In the genomic region with DNA sequence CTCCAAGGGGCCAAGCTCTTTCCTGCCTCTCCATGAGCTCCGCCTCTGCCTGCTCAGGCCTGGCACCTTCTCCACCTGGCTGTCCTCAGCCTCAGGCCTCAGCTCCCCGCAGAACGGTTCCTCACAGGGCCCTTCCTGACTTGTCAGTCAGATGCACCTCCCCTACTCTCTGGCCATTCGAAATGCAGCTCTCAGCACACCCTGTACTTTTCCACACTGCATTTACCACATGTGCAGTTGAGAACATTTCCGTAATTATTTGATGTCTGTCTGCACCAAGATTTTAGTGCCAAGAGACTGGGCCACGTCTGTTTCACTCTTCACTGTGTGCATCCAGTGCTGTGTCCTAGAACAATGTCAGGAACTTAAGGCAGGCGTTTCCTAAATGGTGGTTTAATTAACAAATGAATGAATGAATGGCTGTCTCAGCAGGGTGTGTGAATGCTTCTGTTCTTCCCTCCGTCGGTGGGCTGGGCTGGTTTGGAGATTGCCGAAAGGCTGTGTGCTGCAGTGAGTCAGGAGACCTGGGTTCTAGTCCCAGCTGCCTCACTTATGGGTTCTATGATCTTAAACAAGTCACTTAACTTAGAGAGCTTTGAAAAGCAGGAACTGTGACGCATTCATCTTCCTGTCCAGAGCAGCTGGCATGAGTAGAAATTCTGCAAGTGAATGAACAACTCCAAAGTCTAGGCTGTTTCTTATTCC, we compare ENCODE assay signal across 15 cellular contexts. TPM values are rescaled to one million over a fixed set of nuclear protein-coding genes. Genes with fewer than 3 reads are reported as not detected.
DNase-seq lines count a peak whose midpoint lies in the region; ATAC-seq, FAIRE-seq and TF ChIP-seq lines count a peak whose summit lies in the region.
"Had no signal": no experiment of that assay in that cellular context is flagged by ENCODE, and none has a peak within 500 bp of the region (broad histone marks: within the 10 kb centered on the region; RNA-seq: fewer than 3 reads in every experiment).

No MANE protein-coding gene starts in this region.

- no peaks in the 10 kb centered on the region for H3K9me3 ChIP-seq in H1 (ENCODE audit: insufficient read depth in 2 of 2, low read depth in 1 of 2, low read length in 1 of 2)
- H3K9me3 ChIP-seq in neural progenitor cell (ENCODE audit: low read depth): no peaks in the 10 kb centered on the region

- H3K18ac ChIP-seq in H1 (ENCODE audit: extremely low read depth, low read length): peak overlapping the region; percentile 98

- peak overlapping the region; percentile 73 for H3K27ac Mint-ChIP-seq in activated CD4-positive, alpha-beta T cell treated with anti-CD3 and anti-CD28 coated beads for 36 hours
- peak overlapping the region; percentile 85 for H3K27ac Mint-ChIP-seq in neural progenitor cell

- H4K20me1 ChIP-seq in H1 (replicated peaks in 1 of 2; ENCODE audit: control insufficient read depth in 1 of 2, insufficient read depth in 2 of 2, low read length in 2 of 2): no peaks in the 10 kb centered on the region
- H4K20me1 ChIP-seq in neural progenitor cell (ENCODE audit: low read depth): no peaks in the 10 kb centered on the region

- DNase-seq in activated CD4-positive, alpha-beta T cell treated with anti-CD3 and anti-CD28 coated beads for 36 hours: peak; percentile 25
- no peak for DNase-seq in activated CD4-positive, alpha-beta T cell treated with anti-CD3 and anti-CD28 coated beads for 4 hours
- DNase-seq in NCI-H187 (lab: John Stamatoyannopoulos, UW): peak; percentile 41 to 67
- peak in 1 of 2 experiments; percentile 84 for DNase-seq in H1 (ENCODE audit: low read depth in 1 of 2, low spot score in 2 of 2)
- DNase-seq in neural progenitor cell (ENCODE audit: low spot score): peak; percentile 74
- no peak for DNase-seq in DMS153 treated with DMSO at 0.1 percent for 48 hours (lab: John Stamatoyannopoulos, UW; ENCODE audit: unreplicated experiment)
- no peak for DNase-seq in stimulated activated CD4-positive, alpha-beta T cell treated with anti-CD3 and anti-CD28 coated beads, Interleukin-12 subunit alpha, Interleukin-12 subunit beta, amount 100 ng/mL, for 4 hours
- DNase-seq: cortex of kidney, GDM1, mammary epithelial cell, NCI-H2081 treated with DMSO at 0.1 percent for 48 hours had no signal

- peak overlapping the region; percentile 99 for H2BK20ac ChIP-seq in H1 (ENCODE audit: low read length)

- TF ChIP-seq RAD21 in H1 (IDR thresholded peaks at IDR 0.05 in 1 of 2, conservative IDR thresholded peaks at IDR 0.05 in 1 of 2; ENCODE audit: low read depth in 2 of 2, low read length in 2 of 2): no peak

- FAIRE-seq in H1 (lab: Jason Lieb, UNC): peak; percentile 97
- FAIRE-seq: HTR-8/SVneo had no signal

- H3K36me3 ChIP-seq in H1 (ENCODE audit: control insufficient read depth in 2 of 4, insufficient read depth in 4 of 4, low read length in 3 of 4) (no peaks in the 10 kb centered on the region), neural progenitor cell (no peaks in the 10 kb centered on the region)

- TF ChIP-seq CTCF in H1 (IDR thresholded peaks at IDR 0.05; ENCODE audit: control extremely low read depth in 1 of 3, insufficient read depth in 1 of 3, low read depth in 1 of 3, low read length in 3 of 3): no peak
- no peak for TF ChIP-seq CTCF in neural progenitor cell (IDR thresholded peaks at IDR 0.05)

- no peaks in the 10 kb centered on the region for H3K36me3 Mint-ChIP-seq in activated CD4-positive, alpha-beta T cell treated with anti-CD3 and anti-CD28 coated beads for 36 hours (ENCODE audit: low read depth)
- H3K36me3 Mint-ChIP-seq in neural progenitor cell: no peaks in the 10 kb centered on the region

- H3K23me2 ChIP-seq in H1 (ENCODE audit: low read depth, low read length): peaks cover 4% of the 10 kb centered on the region; the same call in 1 of the 2 replicates

- peak overlapping the region; percentile 88 for H2BK120ac ChIP-seq in H1 (replicated peaks; ENCODE audit: low read depth, low read length)

- no peak overlapping the region for H2AFZ ChIP-seq in H1 (ENCODE audit: low read length)
- peak overlapping the region; percentile 30 for H2AFZ ChIP-seq in neural progenitor cell (replicated peaks)

- peak overlapping the region; percentile 100 for H2BK12ac ChIP-seq in H1 (ENCODE audit: low read depth, low read length)

- H4K5ac ChIP-seq in H1 (ENCODE audit: insufficient read length, low read depth, low read length): peak overlapping the region; percentile 82

- H3K56ac ChIP-seq in H1 (replicated peaks; ENCODE audit: insufficient read length, low read depth, low read length): no peak overlapping the region

- CTCF ChIA-PET in activated CD4-positive, alpha-beta T cell treated with anti-CD3 and anti-CD28 coated beads for 36 hours (lab: Charles Lee): no interaction called here
- CTCF ChIA-PET in H1 (lab: Charles Lee; ENCODE audit: partially characterized antibody): interaction anchor here (0.9 to 13.5 kb wide), 5 partner anchors 8 to 47 kb away, joined by 3 to 116 read pairs (median 3); no protein-coding TSS in a partner anchor

- H3K27ac ChIP-seq in H1 (ENCODE audit: low read depth, low read length) (peak overlapping the region; percentile 70; the same call in 1 of the 2 replicates), neural progenitor cell (peak overlapping the region; percentile 66)
- H3K27ac ChIP-seq: VCaP had no signal

- TF ChIP-seq POLR2A in H1 (IDR thresholded peaks at IDR 0.05; ENCODE audit: control extremely low read depth in 1 of 2, low read depth in 2 of 2, low read length in 2 of 2): peak in 1 of 2 experiments; percentile 63; a peak in 1 of 3 replicates

- peak overlapping the region; percentile 74 to 78 for H3K4me2 ChIP-seq in H1 (ENCODE audit: insufficient read depth in 1 of 2, low read depth in 2 of 2, low read length in 2 of 2)
- H3K4me2 ChIP-seq in neural progenitor cell: peak overlapping the region; percentile 13

- H2AK5ac ChIP-seq in H1 (ENCODE audit: low read depth, low read length): peak overlapping the region; percentile 49; the same call in 1 of the 2 replicates

- H3F3A ChIP-seq in neural progenitor cell (ENCODE audit: low read depth): peaks cover 17% of the 10 kb centered on the region

- H3K4me3 ChIP-seq in H1 (ENCODE audit: extremely low read depth in 1 of 4, insufficient read depth in 2 of 4, low read depth in 3 of 4, low read length in 4 of 4) (peak overlapping the region in 3 of 4 experiments; percentile 10 to 38 (median 15); a peak in 3 of 8 replicates), neural progenitor cell (no peak overlapping the region)

- TF ChIP-seq EP300 in H1 (IDR thresholded peaks at IDR 0.05; ENCODE audit: borderline replicate concordance in 1 of 2, low read depth in 2 of 2, low read length in 2 of 2): peak in 1 of 2 experiments; percentile 87; a peak in 1 of 3 replicates

- peak overlapping the region in 1 of 4 experiments; percentile 42; a peak in 1 of 7 replicates for H3K9ac ChIP-seq in H1 (replicated peaks in 1 of 4; ENCODE audit: extremely low read depth in 1 of 4, low read depth in 3 of 4, low read length in 3 of 4)
- H3K9ac ChIP-seq in neural progenitor cell: no peak overlapping the region

- peak overlapping the region; percentile 97 for H4K91ac ChIP-seq in H1 (replicated peaks; ENCODE audit: insufficient read length, low read length)

- H3K4ac ChIP-seq in H1 (replicated peaks; ENCODE audit: insufficient read length, low read depth, low read length): no peak overlapping the region

- no peak overlapping the region for H3K4me3 Mint-ChIP-seq in activated CD4-positive, alpha-beta T cell treated with anti-CD3 and anti-CD28 coated beads for 36 hours
- no peak overlapping the region for H3K4me3 Mint-ChIP-seq in neural progenitor cell

- no peak for ATAC-seq in activated CD4-positive, alpha-beta T cell treated with anti-CD3 and anti-CD28 coated beads for 36 hours
- ATAC-seq in GM19452 (IDR thresholded peaks at IDR 0.05; ENCODE audit: unreplicated experiment): no peak

- H3K27me3 Mint-ChIP-seq in activated CD4-positive, alpha-beta T cell treated with anti-CD3 and anti-CD28 coated beads for 36 hours: peaks cover 16% of the 10 kb centered on the region
- peaks cover 17% of the 10 kb centered on the region for H3K27me3 Mint-ChIP-seq in neural progenitor cell (ENCODE audit: insufficient read depth, low read depth)

- intact Hi-C loops in activated CD4-positive, alpha-beta T cell treated with anti-CD3 and anti-CD28 coated beads for 36 hours (cut with DNase I, micrococcal nuclease): no loop called here

- no peaks in the 10 kb centered on the region; the same call in 1 of the 2 replicates for H3K79me1 ChIP-seq in H1 (ENCODE audit: low read depth, low read length)

- 19% methylated on average over 11 of the region's 11 CpGs; no CpG with 5 or more reads in 1 of the 2 experiments for WGBS in H1 (ENCODE audit: extremely low coverage in 1 of 2, insufficient coverage in 1 of 2, insufficient read length in 1 of 2, insufficient replicate concordance in 2 of 2, low coverage in 1 of 2, low lambda C conversion rate in 2 of 2, missing lambda C conversion rate in 1 of 2), 2 experiments

- H3K4me1 ChIP-seq in H1 (replicated peaks in 1 of 4; ENCODE audit: control insufficient read depth in 3 of 4, insufficient read depth in 4 of 4, low read length in 3 of 4) (peaks cover 9 to 46% (median 26%) of the 10 kb centered on the region in 4 experiments), neural progenitor cell (peaks cover 20% of the 10 kb centered on the region)

- no peaks in the 10 kb centered on the region for H3K9me3 Mint-ChIP-seq in activated CD4-positive, alpha-beta T cell treated with anti-CD3 and anti-CD28 coated beads for 36 hours (ENCODE audit: low read depth)
- peaks cover 2% of the 10 kb centered on the region for H3K9me3 Mint-ChIP-seq in neural progenitor cell

- POLR2A ChIA-PET in activated CD4-positive, alpha-beta T cell treated with anti-CD3 and anti-CD28 coated beads for 36 hours (lab: Charles Lee): no interaction called here
- POLR2A ChIA-PET in H1 (lab: Charles Lee; ENCODE audit: partially characterized antibody): interaction anchor here (0.7 to 2.4 kb wide), 10 partner anchors 9 to 431 kb away, joined by 3 to 10 read pairs (median 4); no protein-coding TSS in a partner anchor

- no peaks in the 10 kb centered on the region; a peak in 1 of 7 replicates for H3K27me3 ChIP-seq in H1 (replicated peaks in 1 of 4; ENCODE audit: control insufficient read depth in 3 of 4, extremely low read depth in 1 of 4, insufficient read depth in 3 of 4, low read length in 3 of 4)
- H3K27me3 ChIP-seq in neural progenitor cell: no peaks in the 10 kb centered on the region

- no peak overlapping the region for H3K14ac ChIP-seq in H1 (ENCODE audit: insufficient read length)

- H2BK5ac ChIP-seq in H1 (ENCODE audit: low read depth, low read length): peak overlapping the region; percentile 95

- H3K79me2 ChIP-seq in H1 (ENCODE audit: control insufficient read depth in 1 of 2, insufficient read depth in 2 of 2, low read length in 2 of 2): no peaks in the 10 kb centered on the region
- no peaks in the 10 kb centered on the region for H3K79me2 ChIP-seq in neural progenitor cell (ENCODE audit: low read depth)

- H3K23ac ChIP-seq in H1 (ENCODE audit: insufficient read length): no peak overlapping the region

- peaks cover 45% of the 10 kb centered on the region for H3K4me1 Mint-ChIP-seq in activated CD4-positive, alpha-beta T cell treated with anti-CD3 and anti-CD28 coated beads for 36 hours
- peaks cover 42% of the 10 kb centered on the region for H3K4me1 Mint-ChIP-seq in neural progenitor cell

- peak overlapping the region; percentile 62; the same call in 1 of the 2 replicates for H4K8ac ChIP-seq in H1 (ENCODE audit: extremely low read depth, insufficient read depth, low read length)

- peak overlapping the region; percentile 55; the same call in 1 of the 2 replicates for H2BK15ac ChIP-seq in H1 (ENCODE audit: low read length)

RNA-seq across cellular contexts. Expression of gene MUC4, which starts 5.4 kb away (rescaled TPM):
- total RNA-seq in activated CD4-positive, alpha-beta T cell treated with anti-CD3 and anti-CD28 coated beads for 36 hours: under 1 TPM; 0.09 to 0.14 TPM
- total RNA-seq in H1 (2021; fragmentation: NEBNext Ultra II Directional; extraction: Animal tissue kit (Norgen Biotek cat#: 25700)): 1.4 and 2.0 TPM in 2 replicates
- 0.89 and 2.0 TPM in 2 replicates for polyA plus RNA-seq in H1 (2011; rRNA removed)
- 0.94 TPM for polyA plus RNA-seq in H1 (2011; cell fraction: cytosol; rRNA removed)
- polyA plus RNA-seq in H1 (2011; cell fraction: nucleus; rRNA removed): 5.4 TPM
- polyA plus RNA-seq in H1 (2012, experiment 1 of 2): 1.1 to 1.8 TPM (median 1.6 TPM) in 4 replicates
- polyA plus RNA-seq in H1 (2012, experiment 2 of 2): 0.34 TPM
- polyA plus RNA-seq in H1 (2013, experiment 1 of 2): 0.83 TPM
- 0.59 TPM for polyA plus RNA-seq in H1 (2013, experiment 2 of 2)
- 0.98 and 2.0 TPM in 2 replicates for polyA minus RNA-seq in H1 (2011; rRNA and poly(A)+ RNA removed)
- 1.0 TPM for polyA minus RNA-seq in H1 (2011; cell fraction: cytosol; rRNA and poly(A)+ RNA removed)
- polyA minus RNA-seq in H1 (2011; cell fraction: nucleus; rRNA and poly(A)+ RNA removed): 2.8 TPM
- total RNA-seq in neural progenitor cell (ENCODE audit: low replicate concordance): 0.53 TPM in 1 of 2 replicates, not detected in the other
- total RNA-seq: mammary epithelial cell, posterior vena cava had no signal
- polyA plus RNA-seq: mammary epithelial cell had no signal

Comparison
In these comparisons a context has a peak if more than half of its experiments do, and no peak if none do; other contexts are left out.
1. DNase-seq: peak in activated CD4-positive, alpha-beta T cell treated with anti-CD3 and anti-CD28 coated beads for 36 hours (single experiment), NCI-H187 (2 of 2) and neural progenitor cell (single experiment); none in activated CD4-positive, alpha-beta T cell treated with anti-CD3 and anti-CD28 coated beads for 4 hours (0 of 2), DMS153 treated with DMSO at 0.1 percent for 48 hours (single experiment) and stimulated activated CD4-positive, alpha-beta T cell treated with anti-CD3 and anti-CD28 coated beads, Interleukin-12 subunit alpha, Interleukin-12 subunit beta, amount 100 ng/mL, for 4 hours (single experiment).